Comparison of ENCODE assay signal across 8 cellular contexts in genomic region chr1:226111109-226111864, GRCh38. TPM values are rescaled to one million over a fixed set of nuclear protein-coding genes. Genes with fewer than 3 reads are reported as not detected.
DNase-seq lines count a peak whose midpoint lies in the region; ATAC-seq, FAIRE-seq and TF ChIP-seq lines count a peak whose summit lies in the region.

No MANE protein-coding gene starts in this region.

- no peak for TF ChIP-seq POLR2A in endothelial cell of umbilical vein (IDR thresholded peaks at IDR 0.05; ENCODE audit: low read depth, low read length)

- H4K20me1 ChIP-seq in OCI-LY1 (ENCODE audit: insufficient read depth, low read length) (no peaks in the 10 kb centered on the region), endothelial cell of umbilical vein (replicated peaks; ENCODE audit: control insufficient read depth, extremely low read depth, insufficient read depth, low read length) (no peaks in the 10 kb centered on the region)

- no peak for DNase-seq in endothelial cell of umbilical vein (ENCODE audit: low read depth, low spot score)
- no peak for DNase-seq in AG20443 (ENCODE audit: low spot score)
- no peak for DNase-seq in stimulated activated CD4-positive, alpha-beta T cell treated with anti-CD3 and anti-CD28 coated beads, Interleukin-4, amount 100 ng/mL, for 24 hours

- intact Hi-C loops in endothelial cell of umbilical vein (cut with micrococcal nuclease), result no loop called here

- ATAC-seq in HG02938 (IDR thresholded peaks at IDR 0.05; ENCODE audit: unreplicated experiment), result no peak
- ATAC-seq in GM21528 (IDR thresholded peaks at IDR 0.05; ENCODE audit: low FRiP score, unreplicated experiment), result no peak

- peaks cover 13% of the 10 kb centered on the region for H3K4me1 ChIP-seq in OCI-LY1 (ENCODE audit: insufficient read depth, low read length, severe bottlenecking)
- H3K4me1 ChIP-seq in endothelial cell of umbilical vein (ENCODE audit: control insufficient read depth, extremely low read depth, insufficient read depth, low read length), result peaks cover 13% of the 10 kb centered on the region
- peaks cover 8% of the 10 kb centered on the region for H3K4me1 ChIP-seq in parathyroid adenoma

- H3K4me3 ChIP-seq in GM08714 (ENCODE audit: low read length), result peak overlapping the region; percentile 63; the same call in 1 of the 2 replicates
- H3K4me3 ChIP-seq in OCI-LY1 (ENCODE audit: low read depth, low read length, poor library complexity, severe bottlenecking), result peak overlapping the region; percentile 65
- H3K4me3 ChIP-seq in endothelial cell of umbilical vein (replicated peaks in 1 of 3; ENCODE audit: insufficient read depth in 1 of 3, low read depth in 1 of 3, low read length in 3 of 3), result peak overlapping the region; percentile 60 to 68 (median 63)
- peak overlapping the region; percentile 75 for H3K4me3 ChIP-seq in parathyroid adenoma (ENCODE audit: low read depth, low read length)

- H3K36me3 ChIP-seq in OCI-LY1 (ENCODE audit: insufficient read depth, low read length) (no peaks in the 10 kb centered on the region), endothelial cell of umbilical vein (ENCODE audit: control insufficient read depth in 2 of 2, extremely low read depth in 1 of 2, insufficient read depth in 2 of 2, low read length in 2 of 2) (no peaks in the 10 kb centered on the region), parathyroid adenoma (ENCODE audit: control insufficient read depth, insufficient read depth, low read length) (no peaks in the 10 kb centered on the region)

- CTCF ChIA-PET in endothelial cell of umbilical vein (lab: Charles Lee), result interaction anchor here (0.8 to 6.4 kb wide), 6 partner anchors 8 to 48 kb away, joined by 3 to 55 read pairs (median 7); no protein-coding TSS in a partner anchor

- H3K27ac ChIP-seq in OCI-LY1 (ENCODE audit: low read depth, low read length, poor library complexity, severe bottlenecking), result no peak overlapping the region
- H3K27ac ChIP-seq in endothelial cell of umbilical vein (ENCODE audit: insufficient read depth, low read depth, low read length), result peak overlapping the region; percentile 61
- peak overlapping the region; percentile 96 for H3K27ac ChIP-seq in parathyroid adenoma

- no peaks in the 10 kb centered on the region for H3K9me1 ChIP-seq in endothelial cell of umbilical vein (replicated peaks; ENCODE audit: control insufficient read depth, extremely low read depth, insufficient read depth, low read length)

- H3K9me3 ChIP-seq in OCI-LY1 (ENCODE audit: low read length) (no peaks in the 10 kb centered on the region), endothelial cell of umbilical vein (replicated peaks; ENCODE audit: control insufficient read depth, insufficient read depth, low read length) (no peaks in the 10 kb centered on the region), parathyroid adenoma (ENCODE audit: control insufficient read depth, low read length) (no peaks in the 10 kb centered on the region)

- dilution Hi-C loops in endothelial cell of umbilical vein (cut with MboI; ENCODE audit: extremely low pct_ligation_motif_present, low sequenced_read_pairs), result no loop called here

- POLR2A ChIA-PET in endothelial cell of umbilical vein (lab: Charles Lee), result interaction anchor here (1.9 kb wide), 1 partner anchor 49 kb away, joined by 6 read pairs; the partner anchor contains the start of gene H3-3A

- H3K4me2 ChIP-seq in OCI-LY1 (ENCODE audit: low read length), result peak overlapping the region; percentile 96
- H3K4me2 ChIP-seq in endothelial cell of umbilical vein (ENCODE audit: insufficient read depth, low read length), result peak overlapping the region; percentile 81
- H3K4me2 ChIP-seq in parathyroid adenoma (ENCODE audit: low read length), result peak overlapping the region; percentile 71

- H3K27me3 ChIP-seq in OCI-LY1 (ENCODE audit: insufficient read depth, low read length) (no peaks in the 10 kb centered on the region; the same call in 1 of the 2 replicates), endothelial cell of umbilical vein (ENCODE audit: control insufficient read depth in 2 of 2, insufficient read depth in 2 of 2, low read length in 2 of 2) (no peaks in the 10 kb centered on the region), parathyroid adenoma (ENCODE audit: control insufficient read depth, insufficient read depth, low read length) (no peaks in the 10 kb centered on the region)

- no peak for TF ChIP-seq CTCF in OCI-LY1 (IDR thresholded peaks at IDR 0.05; ENCODE audit: low read length)
- no peak for TF ChIP-seq CTCF in endothelial cell of umbilical vein (IDR thresholded peaks at IDR 0.05; ENCODE audit: extremely low read depth in 1 of 2, insufficient read depth in 1 of 2, low read depth in 1 of 2, low read length in 2 of 2)
- no peak for TF ChIP-seq CTCF in parathyroid adenoma (IDR thresholded peaks at IDR 0.05)

- H3K9ac ChIP-seq in OCI-LY1 (ENCODE audit: low read length) (peak overlapping the region; percentile 65), endothelial cell of umbilical vein (replicated peaks; ENCODE audit: extremely low read depth, insufficient read depth, low read length) (peak overlapping the region; percentile 68), parathyroid adenoma (no peak overlapping the region)

- FAIRE-seq in endothelial cell of umbilical vein (lab: Jason Lieb, UNC), result peak; percentile 40

- no TSS peak for BruUV-seq in endothelial cell of umbilical vein (replicated peaks; lab: Mats Ljungman, UMichigan)

- H3F3A ChIP-seq in OCI-LY1 (ENCODE audit: insufficient read depth, low read length), result no peaks in the 10 kb centered on the region

- H3K79me2 ChIP-seq in OCI-LY1 (ENCODE audit: insufficient read depth, low read length) (no peaks in the 10 kb centered on the region), endothelial cell of umbilical vein (ENCODE audit: control insufficient read depth, insufficient read depth, low read length) (no peaks in the 10 kb centered on the region), parathyroid adenoma (no peaks in the 10 kb centered on the region)

- no peak overlapping the region for H2AFZ ChIP-seq in OCI-LY1 (ENCODE audit: low read length)
- H2AFZ ChIP-seq in endothelial cell of umbilical vein (ENCODE audit: low read depth, low read length), result peak overlapping the region; percentile 64
- peak overlapping the region; percentile 90 for H2AFZ ChIP-seq in parathyroid adenoma

- H3K9me2 ChIP-seq in OCI-LY1 (ENCODE audit: low read depth, low read length), result no peaks in the 10 kb centered on the region

TF ChIP-seq in endothelial cell of umbilical vein, 7 proteins besides CTCF, POLR2A, EP300 and RAD21:
- TF ChIP-seq MYC (IDR thresholded peaks at IDR 0.05; ENCODE audit: low read depth, low read length), result no peak
- no peak for TF ChIP-seq FOS (IDR thresholded peaks at IDR 0.05; ENCODE audit: borderline replicate concordance, insufficient read depth, low read length)
- TF ChIP-seq POLR2AphosphoS5 (IDR thresholded peaks at IDR 0.05; ENCODE audit: insufficient read depth, low read depth, low read length), result no peak
- no peak for TF ChIP-seq EZH2 (IDR thresholded peaks at IDR 0.05; ENCODE audit: borderline replicate concordance, low read depth, low read length, severe bottlenecking)
- TF ChIP-seq GATA2 (IDR thresholded peaks at IDR 0.05; ENCODE audit: insufficient read depth, insufficient read length, low read depth, low read length), result no peak
- no peak for TF ChIP-seq JUN (IDR thresholded peaks at IDR 0.05; ENCODE audit: borderline replicate concordance, insufficient read depth, insufficient read length, low read depth)
- TF ChIP-seq MAX (IDR thresholded peaks at IDR 0.05; ENCODE audit: insufficient read depth, insufficient read length), result no peak

RNA-seq across cellular contexts. Expression of gene H3-3A, which starts 48.8 kb away (rescaled TPM):
- 448 and 477 TPM in 2 replicates for total RNA-seq in endothelial cell of umbilical vein
- 387 and 426 TPM in 2 replicates for polyA plus RNA-seq in endothelial cell of umbilical vein
- 325 and 468 TPM in 2 replicates for polyA plus RNA-seq in endothelial cell of umbilical vein (2011; cell fraction: cytosol; rRNA removed)
- 112 and 143 TPM in 2 replicates for polyA plus RNA-seq in endothelial cell of umbilical vein (2011; cell fraction: nucleus; rRNA removed)
- polyA plus RNA-seq in endothelial cell of umbilical vein (2012), result 296 and 379 TPM in 2 replicates
- 69.0 and 75.4 TPM in 2 replicates for polyA minus RNA-seq in endothelial cell of umbilical vein
- 101 TPM for polyA minus RNA-seq in endothelial cell of umbilical vein (2011; cell fraction: cytosol; rRNA and poly(A)+ RNA removed)
- polyA minus RNA-seq in endothelial cell of umbilical vein (2011; cell fraction: nucleus; rRNA and poly(A)+ RNA removed), result 33.2 and 34.6 TPM in 2 replicates
